ENCODE assay signal across 8 cellular contexts in the genomic region with DNA sequence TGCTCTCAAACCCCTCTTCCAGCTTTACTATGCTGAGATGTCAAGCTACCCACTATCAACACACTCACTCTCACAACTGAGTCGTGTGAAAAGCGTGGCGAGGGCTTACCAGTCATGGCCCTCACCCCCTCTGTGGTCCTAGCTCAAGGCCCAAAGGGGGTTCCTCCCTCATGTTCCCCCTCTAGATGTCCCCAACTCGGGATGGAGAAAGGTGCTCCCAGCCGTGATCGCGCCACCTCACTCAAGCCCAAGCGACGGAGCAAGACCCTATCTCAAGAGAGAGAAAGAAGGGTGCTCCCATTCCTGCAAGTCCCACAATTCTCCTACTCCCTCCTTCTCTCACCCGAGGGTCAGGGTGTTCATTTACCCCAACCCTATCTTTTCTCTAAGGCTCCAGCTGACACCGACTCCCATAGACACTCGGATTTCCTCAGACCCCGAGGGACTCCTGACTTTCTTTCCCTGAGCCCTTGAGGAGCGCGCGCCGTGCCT. TPM values are rescaled to one million over a fixed set of nuclear protein-coding genes. Genes with fewer than 3 reads are reported as not detected.
DNase-seq lines count a peak whose midpoint lies in the region; ATAC-seq, FAIRE-seq and TF ChIP-seq lines count a peak whose summit lies in the region.

No MANE protein-coding gene starts in this region.

- CTCF ChIA-PET in GM12878 (lab: Yijun Ruan, JAX): no interaction called here

- no peak for TF ChIP-seq CTCF in GM12878 (IDR thresholded peaks at IDR 0.05 in 2 of 3, conservative IDR thresholded peaks at IDR 0.05 in 1 of 3; ENCODE audit: control insufficient read depth in 2 of 3, extremely low read depth in 1 of 3, insufficient read depth in 1 of 3, low read depth in 3 of 3, low read length in 3 of 3)
- no peak for TF ChIP-seq CTCF in upper lobe of right lung (IDR thresholded peaks at IDR 0.05)

- TF ChIP-seq EP300 in GM12878 (IDR thresholded peaks at IDR 0.05; ENCODE audit: borderline replicate concordance in 1 of 2, control insufficient read depth in 1 of 2, low read depth in 2 of 2, low read length in 2 of 2): no peak

- TSS peak; percentile 65 for BruUV-seq in GM12878 (replicated peaks; lab: Mats Ljungman, UMichigan)

- H4K20me1 ChIP-seq in GM12878 (ENCODE audit: control insufficient read depth, insufficient read depth): no peaks in the 10 kb centered on the region

- no peak for FAIRE-seq in GM12878 (lab: Jason Lieb, UNC)

- peak overlapping the region; percentile 69 for H3K9ac ChIP-seq in GM12878 (ENCODE audit: control insufficient read depth, insufficient read depth, low read length)

- H3K27me3 ChIP-seq in GM12878 (replicated peaks in 1 of 2; ENCODE audit: control insufficient read depth in 2 of 2, insufficient read depth in 2 of 2, low read length in 1 of 2) (no peaks in the 10 kb centered on the region), upper lobe of right lung (no peaks in the 10 kb centered on the region)

- H3K9me3 ChIP-seq in GM12878 (replicated peaks; ENCODE audit: control insufficient read depth, insufficient read depth, low read length): no peaks in the 10 kb centered on the region
- H3K9me3 ChIP-seq in upper lobe of right lung: no peaks in the 10 kb centered on the region

- H2AFZ ChIP-seq in GM12878 (ENCODE audit: control insufficient read depth, low read depth, low read length): peak overlapping the region; percentile 92

- SMC1A ChIA-PET in GM12878 (lab: Charles Lee; ENCODE audit: uncharacterized antibody, unreplicated experiment): interaction anchor here (1.0 to 1.5 kb wide), 3 partner anchors 9 to 268 kb away, joined by 3 to 4 read pairs (median 4); no protein-coding TSS in a partner anchor

- intact Hi-C loops in GM12878 (cut with micrococcal nuclease; ENCODE audit: unreplicated experiment): loop anchor here (5.0 kb wide), 1 partner anchor 201 kb away; no protein-coding TSS in a partner anchor
- intact Hi-C loops in upper lobe of right lung (cut with DNase I): no loop called here

- H3K4me3 ChIP-seq in GM12878 (peak overlapping the region; percentile 83), upper lobe of right lung (peak overlapping the region; percentile 94)

- peak; percentile 7 for DNase-seq in stimulated activated CD4-positive, alpha-beta T cell treated with anti-CD3 and anti-CD28 coated beads, Interleukin-15, amount 100 ng/mL, for 24 hours
- DNase-seq in stimulated activated CD4-positive, alpha-beta T cell treated with anti-CD3 and anti-CD28 coated beads, Interleukin-4, amount 100 ng/mL, for 24 hours: no peak
- DNase-seq in GM12878 (ENCODE audit: low read depth, low spot score): no peak
- peak; percentile 2 to 6 for DNase-seq in lung microvascular endothelial cell (ENCODE audit: low read depth in 2 of 2)
- DNase-seq in upper lobe of right lung: no peak
- no peak for DNase-seq in NCI-H2227 (lab: John Stamatoyannopoulos, UW; ENCODE audit: unreplicated experiment)
- DNase-seq in NCI-H2029 (lab: John Stamatoyannopoulos, UW): no peak

- RAD21 ChIA-PET in GM12878 (lab: Charles Lee; ENCODE audit: unreplicated experiment): no interaction called here

- no peak for TF ChIP-seq RAD21 in GM12878 (IDR thresholded peaks at IDR 0.05; ENCODE audit: insufficient read depth, low read depth, low read length)

- ATAC-seq in GM12878 (peak; percentile 6), upper lobe of right lung (no peak), GM18502 (IDR thresholded peaks at IDR 0.05; ENCODE audit: poor library complexity, unreplicated experiment) (no peak)

- H3K79me2 ChIP-seq in GM12878 (ENCODE audit: control insufficient read depth, insufficient read depth, low read length): peaks cover 6% of the 10 kb centered on the region

- H3K4me2 ChIP-seq in GM12878 (ENCODE audit: control insufficient read depth, insufficient read depth): peak overlapping the region; percentile 95

- POLR2A ChIA-PET in GM12878 (lab: Charles Lee): interaction anchor here (0.6 to 1.4 kb wide), 2 partner anchors 9 to 391 kb away, joined by 4 read pairs; no protein-coding TSS in a partner anchor

- 29% methylated on average over 17 of the region's 17 CpGs for WGBS in GM12878 (ENCODE audit: insufficient coverage, insufficient replicate concordance, low lambda C conversion rate, missing lambda C conversion rate)

- no peaks in the 10 kb centered on the region; a peak in 1 of 4 replicates for H3K36me3 ChIP-seq in GM12878 (ENCODE audit: control insufficient read depth in 2 of 2, insufficient read depth in 2 of 2, low read length in 1 of 2)
- H3K36me3 ChIP-seq in upper lobe of right lung: peaks cover 10% of the 10 kb centered on the region

- in situ Hi-C loops in GM12878 (cut with MboI): no loop called here

- H3K4me1 ChIP-seq in GM12878 (ENCODE audit: control insufficient read depth, insufficient read depth, low read length): peaks cover 4% of the 10 kb centered on the region; the same call in 1 of the 2 replicates
- H3K4me1 ChIP-seq in upper lobe of right lung: peaks cover 6% of the 10 kb centered on the region

- H3K27ac ChIP-seq in GM12878 (ENCODE audit: control insufficient read depth, insufficient read depth) (peak overlapping the region; percentile 51), upper lobe of right lung (peak overlapping the region; percentile 77)

- TF ChIP-seq POLR2A in GM12878 (IDR thresholded peaks at IDR 0.05; ENCODE audit: low read depth, low read length): no peak

TF ChIP-seq in GM12878, 131 proteins besides CTCF, POLR2A, EP300 and RAD21:
- no peak for TF ChIP-seq SMAD5 (IDR thresholded peaks at IDR 0.05; ENCODE audit: low read depth)
- TF ChIP-seq IRF4 (IDR thresholded peaks at IDR 0.05; ENCODE audit: low read depth, low read length): 0 out of 2 replicates have a peak, but pooled peaks have one; percentile 8

RNA-seq across cellular contexts. Expression of a gene that starts 0.5 kb away (rescaled TPM):
- 143 and 148 TPM in 2 replicates for total RNA-seq in GM12878 (2013; cell fraction: nucleolus; rRNA removed)
- 32.1 and 40.8 TPM in 2 replicates for total RNA-seq in GM12878 (2014; rRNA removed)
- 35.1 and 37.9 TPM in 2 replicates for total RNA-seq in GM12878 (2014; rRNA removed; fragmentation: Illumina TruSeq; extraction: Trizol)
- 16.5 and 20.0 TPM in 2 replicates for total RNA-seq in GM12878 (2021)
- 7.2 TPM for polyA plus RNA-seq in GM12878 (2011; ENCODE audit: low read depth)
- polyA plus RNA-seq in GM12878 (2011; rRNA removed): 26.4 and 35.2 TPM in 2 replicates
- 9.0 and 10.0 TPM in 2 replicates for polyA plus RNA-seq in GM12878 (2011; cell fraction: cytosol; rRNA removed)
- 21.1 and 21.7 TPM in 2 replicates for polyA plus RNA-seq in GM12878 (2011; cell fraction: nucleus; rRNA removed)
- polyA plus RNA-seq in GM12878 (2012): 8.7 and 12.2 TPM in 2 replicates
- polyA plus RNA-seq in GM12878 (2014; fragmentation: Illumina TruSeq; extraction: Trizol): 26.8 and 44.1 TPM in 2 replicates
- 10 to 100 TPM in 1 of 2 experiments, 1 to 10 TPM in 1; 8.5 to 17.4 TPM for polyA plus RNA-seq in GM12878 (2014; fragmentation: Nextera tagmentation; extraction: Ambion mirVana)
- polyA plus RNA-seq in GM12878 (2014; rRNA removed): 15.5 and 17.4 TPM in 2 replicates
- 10 to 100 TPM; 21.9 to 24.0 TPM for polyA plus RNA-seq in GM12878 (2016; fragmentation: Nextera tagmentation; extraction: Ambion mirVana)
- 23.2 and 30.1 TPM in 2 replicates for polyA minus RNA-seq in GM12878 (2011; rRNA and poly(A)+ RNA removed)
- polyA minus RNA-seq in GM12878 (2011; cell fraction: cytosol; rRNA and poly(A)+ RNA removed): 7.2 and 10.7 TPM in 2 replicates
- 27.0 and 30.7 TPM in 2 replicates for polyA minus RNA-seq in GM12878 (2011; cell fraction: nucleus; rRNA and poly(A)+ RNA removed)
- 32.9 and 53.8 TPM in 2 replicates for total RNA-seq in lung microvascular endothelial cell
- 24.7 TPM for total RNA-seq in upper lobe of right lung

RNA-seq across cellular contexts. Expression of a gene that starts 26.3 kb away (rescaled TPM):
- total RNA-seq in GM12878 (2013; cell fraction: nucleolus; rRNA removed): 1.0 TPM in 1 of 2 replicates, not detected in the other
- 0.27 TPM in 1 of 2 replicates, not detected in the other for total RNA-seq in GM12878 (2014; rRNA removed)
- not detected in 2 replicates for total RNA-seq in GM12878 (2014; rRNA removed; fragmentation: Illumina TruSeq; extraction: Trizol)
- total RNA-seq in GM12878 (2021): 0.36 TPM in 1 of 2 replicates, not detected in the other
- not detected for polyA plus RNA-seq in GM12878 (2011; ENCODE audit: low read depth)
- 0.08 and 0.12 TPM in 2 replicates for polyA plus RNA-seq in GM12878 (2011; rRNA removed)
- polyA plus RNA-seq in GM12878 (2011; cell fraction: cytosol; rRNA removed): 0.05 TPM in 1 of 2 replicates, not detected in the other
- polyA plus RNA-seq in GM12878 (2011; cell fraction: nucleus; rRNA removed): 0.12 and 0.34 TPM in 2 replicates
- polyA plus RNA-seq in GM12878 (2012): 0.07 and 0.09 TPM in 2 replicates
- polyA plus RNA-seq in GM12878 (2014; fragmentation: Illumina TruSeq; extraction: Trizol): 0.10 TPM in 1 of 2 replicates, not detected in the other
- under 1 TPM; 0.08 to 0.09 TPM for polyA plus RNA-seq in GM12878 (2014; fragmentation: Nextera tagmentation; extraction: Ambion mirVana)
- polyA plus RNA-seq in GM12878 (2014; rRNA removed): 0.05 and 0.06 TPM in 2 replicates
- polyA plus RNA-seq in GM12878 (2016; fragmentation: Nextera tagmentation; extraction: Ambion mirVana): not detected
- not detected in 2 replicates for polyA minus RNA-seq in GM12878 (2011; rRNA and poly(A)+ RNA removed)
- polyA minus RNA-seq in GM12878 (2011; cell fraction: cytosol; rRNA and poly(A)+ RNA removed): not detected in 2 replicates
- polyA minus RNA-seq in GM12878 (2011; cell fraction: nucleus; rRNA and poly(A)+ RNA removed): not detected in 2 replicates
- not detected in 2 replicates for total RNA-seq in lung microvascular endothelial cell
- not detected for total RNA-seq in upper lobe of right lung

Comparison
In these comparisons a context has a peak if more than half of its experiments do, and no peak if none do; other contexts are left out.
1. DNase-seq: peak in stimulated activated CD4-positive, alpha-beta T cell treated with anti-CD3 and anti-CD28 coated beads, Interleukin-15, amount 100 ng/mL, for 24 hours (single experiment) and lung microvascular endothelial cell (2 of 2); none in stimulated activated CD4-positive, alpha-beta T cell treated with anti-CD3 and anti-CD28 coated beads, Interleukin-4, amount 100 ng/mL, for 24 hours (single experiment), GM12878 (single experiment), upper lobe of right lung (single experiment), NCI-H2227 (single experiment) and NCI-H2029 (single experiment).